In genomic region chrX:32024072-32024471, GRCh38 we compare ENCODE assay signal across 3 cellular contexts.
"Had no signal": no experiment of that assay in that cellular context is flagged by ENCODE, and none has a peak within 500 bp of the region (broad histone marks: within the 10 kb centered on the region; RNA-seq: fewer than 3 reads in every experiment).

No MANE protein-coding gene starts in this region.

- H3K4me3 ChIP-seq: GM12878 had no signal

- DNase-seq: GDM1, GF-D8 had no signal

- ATAC-seq: GM12878 had no signal
